In genomic region chr16:72932050-72932449, GRCh38 we compare ENCODE assay signal across 12 cellular contexts.
DNase-seq lines count a peak whose midpoint lies in the region; ATAC-seq and TF ChIP-seq lines count a peak whose summit lies in the region.
"Had no signal": no experiment of that assay in that cellular context is flagged by ENCODE, and none has a peak within 500 bp of the region (broad histone marks: within the 10 kb centered on the region; RNA-seq: fewer than 3 reads in every experiment).

No MANE protein-coding gene starts in this region.

- peaks cover 89% of the 10 kb centered on the region for H3K4me1 Mint-ChIP-seq in chondrocyte (ENCODE audit: low read depth)
- H3K4me1 Mint-ChIP-seq: stimulated activated effector memory CD8-positive, alpha-beta T cell treated with anti-CD3 and anti-CD28 coated beads, Interleukin-12 subunit alpha, Interleukin-12 subunit beta, amount 100 ng/mL, for 72 hours had no signal

- peak overlapping the region; percentile 90 for H3K27ac Mint-ChIP-seq in chondrocyte (ENCODE audit: unreplicated experiment)
- H3K27ac Mint-ChIP-seq: stimulated activated effector memory CD8-positive, alpha-beta T cell treated with anti-CD3 and anti-CD28 coated beads, Interleukin-12 subunit alpha, Interleukin-12 subunit beta, amount 100 ng/mL, for 72 hours had no signal

- H3K27me3 Mint-ChIP-seq in chondrocyte (ENCODE audit: low read depth) = no peaks in the 10 kb centered on the region

- TF ChIP-seq CTCF in chondrocyte (IDR thresholded peaks at IDR 0.05) = no peak
- no peak for TF ChIP-seq CTCF in testis (IDR thresholded peaks at IDR 0.05)

- H3K9me3 Mint-ChIP-seq in chondrocyte (ENCODE audit: low read depth) = no peaks in the 10 kb centered on the region

- H3K4me3 ChIP-seq in muscle layer of colon (ENCODE audit: low read depth in 1 of 2, low read length in 2 of 2) (no peak overlapping the region), testis (no peak overlapping the region)
- H3K4me3 ChIP-seq: SJSA1 had no signal

- peak overlapping the region; percentile 56 for H3K27ac ChIP-seq in muscle layer of colon (ENCODE audit: low read depth, low read length)
- H3K27ac ChIP-seq in testis = peak overlapping the region in 1 of 2 donors; percentile 37
- H3K27ac ChIP-seq: SJSA1 had no signal

- peaks cover 41% of the 10 kb centered on the region for H3K4me1 ChIP-seq in muscle layer of colon (ENCODE audit: insufficient read depth, low read length)
- H3K4me1 ChIP-seq in testis = peaks cover 24% of the 10 kb centered on the region

- no peak overlapping the region for H3K4me3 Mint-ChIP-seq in chondrocyte (ENCODE audit: unreplicated experiment)
- H3K4me3 Mint-ChIP-seq: stimulated activated effector memory CD8-positive, alpha-beta T cell treated with anti-CD3 and anti-CD28 coated beads, Interleukin-12 subunit alpha, Interleukin-12 subunit beta, amount 100 ng/mL, for 72 hours had no signal

- H3K36me3 ChIP-seq in muscle layer of colon (ENCODE audit: insufficient read depth, low read length) (no peaks in the 10 kb centered on the region), testis (ENCODE audit: low read depth, missing control alignments) (no peaks in the 10 kb centered on the region)
- H3K36me3 ChIP-seq: SJSA1 had no signal

- ATAC-seq in Right ventricle myocardium inferior = peak; percentile 2
- ATAC-seq in HG02759 (IDR thresholded peaks at IDR 0.05; ENCODE audit: unreplicated experiment) = no peak
- ATAC-seq: stimulated activated effector memory CD8-positive, alpha-beta T cell treated with anti-CD3 and anti-CD28 coated beads, Interleukin-12 subunit alpha, Interleukin-12 subunit beta, amount 100 ng/mL, for 72 hours had no signal

- H3K9ac ChIP-seq in muscle layer of colon (ENCODE audit: low read length) = no peak overlapping the region

- intact Hi-C loops in Right ventricle myocardium inferior (cut with DNase I) = loop anchor here (5.0 to 10.0 kb wide), 3 partner anchors 35 to 243 kb away; no protein-coding TSS in a partner anchor
- intact Hi-C loops in cardiac septum (cut with DNase I) = no loop called here
- intact Hi-C loops in testis (cut with DNase I; ENCODE audit: low total_unique reads) = loop anchor here (10.0 kb wide), 1 partner anchor 53 kb away; no protein-coding TSS in a partner anchor

- no peak for DNase-seq in Right ventricle myocardium inferior (ENCODE audit: missing footprints)
- DNase-seq in cardiac septum (ENCODE audit: low spot score) = no peak
- no peak for DNase-seq in chondrocyte (ENCODE audit: low spot score)
- no peak for DNase-seq in stimulated activated CD4-positive, alpha-beta T cell treated with anti-CD3 and anti-CD28 coated beads, Interleukin-2, amount 100 ng/mL, for 24 hours
- DNase-seq in testis = no peak
- no peak for DNase-seq in mucosa of gallbladder (ENCODE audit: low spot score)
- DNase-seq: BE2C, MM.1S had no signal

- peaks cover 11% of the 10 kb centered on the region for H3K36me3 Mint-ChIP-seq in chondrocyte (ENCODE audit: low read depth)
- H3K36me3 Mint-ChIP-seq: stimulated activated effector memory CD8-positive, alpha-beta T cell treated with anti-CD3 and anti-CD28 coated beads, Interleukin-12 subunit alpha, Interleukin-12 subunit beta, amount 100 ng/mL, for 72 hours had no signal

- TF ChIP-seq POLR2A in testis (IDR thresholded peaks at IDR 0.05) = no peak

- H3K9me3 ChIP-seq in muscle layer of colon (ENCODE audit: low read length) (no peaks in the 10 kb centered on the region), testis (no peaks in the 10 kb centered on the region)
- H3K9me3 ChIP-seq: BE2C, SJSA1 had no signal

- WGBS in testis, 2 donors = 22 to 31% methylated on average over 2 of the region's 2 CpGs

- H3K27me3 ChIP-seq in muscle layer of colon (ENCODE audit: control insufficient read depth in 1 of 2, insufficient read depth in 2 of 2, low read length in 2 of 2) = no peaks in the 10 kb centered on the region
- no peaks in the 10 kb centered on the region for H3K27me3 ChIP-seq in testis
- H3K27me3 ChIP-seq: BE2C, SJSA1 had no signal
